24 cellular contexts compared by ENCODE assay signal in genomic region chr10:25748509-25748908, GRCh38.
"Had no signal": no experiment of that assay in that cellular context is flagged by ENCODE, and none has a peak within 500 bp of the region (broad histone marks: within the 10 kb centered on the region; RNA-seq: fewer than 3 reads in every experiment).

No MANE protein-coding gene starts in this region.

- H3K4me1 Mint-ChIP-seq: immature natural killer cell, mesothelial cell of epicardium had no signal

- H3K27ac ChIP-seq: colonic mucosa, epithelial cell of prostate, esophagus muscularis mucosa, foreskin keratinocyte, gastroesophageal sphincter, heart left ventricle, hepatocyte, left lung, lower lobe of right lung had no signal

- H3K9me3 ChIP-seq: colonic mucosa, esophagus muscularis mucosa, gastroesophageal sphincter, heart left ventricle, left lung, lower lobe of right lung, mucosa of descending colon had no signal

- H3K4me1 ChIP-seq: colonic mucosa, esophagus muscularis mucosa, foreskin keratinocyte, gastroesophageal sphincter, heart left ventricle, left lung, lower lobe of right lung had no signal

- H3K4me3 Mint-ChIP-seq: dendritic cell treated with granulocyte-macrophage colony-stimulating factor and Interleukin-4, amounts not matched to agents 40 ng/mL and 50 ng/mL, for 4 days; effector memory CD8-positive, alpha-beta T cell; endodermal cell; immature natural killer cell; mesothelial cell of epicardium had no signal

- H3K4me3 ChIP-seq: colonic mucosa, esophagus muscularis mucosa, gastroesophageal sphincter, heart left ventricle, hepatocyte, left lung, lower lobe of right lung, mucosa of descending colon had no signal

- H2AFZ ChIP-seq: hepatocyte had no signal

- H3K27me3 Mint-ChIP-seq: effector memory CD8-positive, alpha-beta T cell had no signal

- H3K9me3 Mint-ChIP-seq: dendritic cell treated with granulocyte-macrophage colony-stimulating factor and Interleukin-4, amounts not matched to agents 40 ng/mL and 50 ng/mL, for 4 days; effector memory CD8-positive, alpha-beta T cell; endodermal cell; mesothelial cell of epicardium had no signal

- H3K4me2 ChIP-seq: hepatocyte had no signal

- H3K27me3 ChIP-seq: colonic mucosa, esophagus muscularis mucosa, foreskin keratinocyte, hepatocyte, left lung had no signal

- DNase-seq: colonic mucosa; cortex of kidney; effector CD8-positive, alpha-beta T cell; effector memory CD8-positive, alpha-beta T cell; endodermal cell; foreskin keratinocyte; heart left ventricle; hypothalamus; immature natural killer cell; islet precursor cell; kidney; kidney glomerular epithelial cell; left cardiac atrium; left lung; left ventricle myocardium superior; lower lobe of right lung; mesenchymal stem cell; mucosa of descending colon had no signal

- H3K27ac Mint-ChIP-seq: dendritic cell treated with granulocyte-macrophage colony-stimulating factor and Interleukin-4, amounts not matched to agents 40 ng/mL and 50 ng/mL, for 4 days; effector memory CD8-positive, alpha-beta T cell; endodermal cell; immature natural killer cell; mesothelial cell of epicardium had no signal

- H3K79me2 ChIP-seq: hepatocyte had no signal

- H3K36me3 ChIP-seq: colonic mucosa, esophagus muscularis mucosa, gastroesophageal sphincter, heart left ventricle, left lung, lower lobe of right lung had no signal

- H3K36me3 Mint-ChIP-seq: immature natural killer cell, mesothelial cell of epicardium had no signal
